ENCODE assay signal across 9 cellular contexts in the genomic region with DNA sequence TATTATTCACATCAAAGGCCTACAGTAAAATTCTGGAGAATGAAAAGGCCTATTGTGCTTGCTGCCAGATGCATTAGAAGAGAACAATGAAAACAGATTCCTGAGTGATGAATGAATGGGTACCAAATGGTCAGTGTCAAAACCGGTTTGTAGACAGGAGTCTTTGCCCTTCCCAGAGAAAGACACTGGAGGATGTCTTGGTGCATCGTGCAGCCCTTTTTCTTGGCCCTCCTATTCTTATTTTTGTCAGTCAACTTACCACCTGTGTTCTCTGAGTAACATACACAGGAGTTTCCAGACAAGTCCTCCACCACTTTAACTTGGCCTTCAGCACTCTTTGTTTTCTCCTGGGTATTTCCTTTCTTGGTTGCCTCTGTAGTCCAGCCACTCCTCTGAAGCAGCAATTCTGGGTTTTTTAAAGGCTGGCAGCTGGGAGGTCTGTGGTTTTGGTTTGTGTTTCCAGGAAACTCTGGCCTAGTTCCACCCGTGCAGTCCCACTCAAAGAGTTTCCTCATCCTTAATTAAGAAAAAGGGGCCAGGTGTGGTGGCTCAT. TPM values are rescaled to one million over a fixed set of nuclear protein-coding genes. Genes with fewer than 3 reads are reported as not detected.
DNase-seq lines count a peak whose midpoint lies in the region; ATAC-seq and TF ChIP-seq lines count a peak whose summit lies in the region.
"Had no signal": no experiment of that assay in that cellular context is flagged by ENCODE, and none has a peak within 500 bp of the region (broad histone marks: within the 10 kb centered on the region; RNA-seq: fewer than 3 reads in every experiment).

No MANE protein-coding gene starts in this region.

- no peaks in the 10 kb centered on the region for H3K9me3 Mint-ChIP-seq in activated CD8-positive, alpha-beta T cell treated with anti-CD3 and anti-CD28 coated beads, Interleukin-2, amount 10 ng/mL, durations not matched to agents 7 days and 5 days (ENCODE audit: insufficient read depth)

- peaks cover 11% of the 10 kb centered on the region for H3K36me3 Mint-ChIP-seq in activated CD8-positive, alpha-beta T cell treated with anti-CD3 and anti-CD28 coated beads, Interleukin-2, amount 10 ng/mL, durations not matched to agents 7 days and 5 days (ENCODE audit: low read depth)

- ATAC-seq in activated CD8-positive, alpha-beta T cell treated with anti-CD3 and anti-CD28 coated beads, Interleukin-2, amount 10 ng/mL, durations not matched to agents 7 days and 5 days: peak; percentile 81

- in situ Hi-C loops in brain microvascular endothelial cell (cut with HindIII; ENCODE audit: low pct_ligation_motif_present, low sequenced_read_pairs): no loop called here

- H3K27me3 ChIP-seq in brain microvascular endothelial cell (replicated peaks): no peaks in the 10 kb centered on the region

- TF ChIP-seq CTCF in brain microvascular endothelial cell (IDR thresholded peaks at IDR 0.05; ENCODE audit: low read depth, low read length, missing control alignments): no peak

- H3K36me3 ChIP-seq in brain microvascular endothelial cell (replicated peaks): no peaks in the 10 kb centered on the region

- H3K4me3 Mint-ChIP-seq in activated CD8-positive, alpha-beta T cell treated with anti-CD3 and anti-CD28 coated beads, Interleukin-2, amount 10 ng/mL, durations not matched to agents 7 days and 5 days: peak overlapping the region; percentile 12

- H3K27ac Mint-ChIP-seq in activated CD8-positive, alpha-beta T cell treated with anti-CD3 and anti-CD28 coated beads, Interleukin-2, amount 10 ng/mL, durations not matched to agents 7 days and 5 days: no peak overlapping the region

- H3K4me1 Mint-ChIP-seq in activated CD8-positive, alpha-beta T cell treated with anti-CD3 and anti-CD28 coated beads, Interleukin-2, amount 10 ng/mL, durations not matched to agents 7 days and 5 days (ENCODE audit: low read depth): peaks cover 41% of the 10 kb centered on the region

- no peak overlapping the region for H3K27ac ChIP-seq in brain microvascular endothelial cell

- CTCF ChIA-PET in activated CD8-positive, alpha-beta T cell treated with anti-CD3 and anti-CD28 coated beads, Interleukin-2, amount 10 ng/mL, durations not matched to agents 7 days and 5 days (lab: Charles Lee): interaction anchor here (0.9 to 2.9 kb wide), 4 partner anchors 13 to 31 kb away, joined by 3 to 10 read pairs (median 4); no protein-coding TSS in a partner anchor

- POLR2A ChIA-PET in activated CD8-positive, alpha-beta T cell treated with anti-CD3 and anti-CD28 coated beads, Interleukin-2, amount 10 ng/mL, durations not matched to agents 7 days and 5 days (lab: Charles Lee): no interaction called here

- H3K27me3 Mint-ChIP-seq in activated CD8-positive, alpha-beta T cell treated with anti-CD3 and anti-CD28 coated beads, Interleukin-2, amount 10 ng/mL, durations not matched to agents 7 days and 5 days (ENCODE audit: low read depth): no peaks in the 10 kb centered on the region

- DNase-seq in CD1c-positive myeloid dendritic cell (ENCODE audit: extremely low spot score) (peak; percentile 49), iPS-NIHi11 (ENCODE audit: low spot score) (peak; percentile 54), NCI-H2196 (lab: John Stamatoyannopoulos, UW; ENCODE audit: unreplicated experiment) (no peak), hippocampal formation (lab: John Stamatoyannopoulos, UW) (no peak), NCI-H1048 (lab: John Stamatoyannopoulos, UW) (no peak), brain microvascular endothelial cell (no peak)
- peak; percentile 79 for DNase-seq in Jurkat, Clone E6-1 (ENCODE audit: low read depth, low spot score)
- peak; percentile 66 for DNase-seq in activated CD8-positive, alpha-beta T cell treated with anti-CD3 and anti-CD28 coated beads, Interleukin-2, amount 10 ng/mL, durations not matched to agents 7 days and 5 days
- DNase-seq: NCI-H446 treated with DMSO at 0.1 percent for 48 hours had no signal

- no peak overlapping the region for H3K4me3 ChIP-seq in Jurkat, Clone E6-1 (ENCODE audit: low read length)
- H3K4me3 ChIP-seq in brain microvascular endothelial cell (ENCODE audit: low read depth, low read length): no peak overlapping the region

RNA-seq across cellular contexts. Expression of gene PSTPIP2, which starts 29.4 kb away (rescaled TPM):
- polyA plus RNA-seq in Jurkat, Clone E6-1 (2012; ENCODE audit: insufficient read depth, insufficient read length): not detected
- 1 to 10 TPM; 7.7 to 8.5 TPM for total RNA-seq in activated CD8-positive, alpha-beta T cell treated with anti-CD3 and anti-CD28 coated beads, Interleukin-2, amount 10 ng/mL, durations not matched to agents 7 days and 5 days

RNA-seq across cellular contexts. Expression of gene ATP5F1A, which starts 55.4 kb away (rescaled TPM):
- 505 TPM for polyA plus RNA-seq in Jurkat, Clone E6-1 (2012; ENCODE audit: insufficient read depth, insufficient read length)
- total RNA-seq in activated CD8-positive, alpha-beta T cell treated with anti-CD3 and anti-CD28 coated beads, Interleukin-2, amount 10 ng/mL, durations not matched to agents 7 days and 5 days: 100 to 1,000 TPM; 377 to 385 TPM

Comparison
In these comparisons a context has a peak if more than half of its experiments do, and no peak if none do; other contexts are left out.
1. DNase-seq: peak in CD1c-positive myeloid dendritic cell (single experiment), Jurkat, Clone E6-1 (single experiment), activated CD8-positive, alpha-beta T cell treated with anti-CD3 and anti-CD28 coated beads, Interleukin-2, amount 10 ng/mL, durations not matched to agents 7 days and 5 days (single experiment) and iPS-NIHi11 (single experiment); none in NCI-H2196 (single experiment), hippocampal formation (0 of 2), NCI-H1048 (single experiment) and brain microvascular endothelial cell (single experiment).